8 cellular contexts compared by ENCODE assay signal in genomic region chr6:167013946-167014345, GRCh38.
"Had no signal": no experiment of that assay in that cellular context is flagged by ENCODE, and none has a peak within 500 bp of the region (broad histone marks: within the 10 kb centered on the region; RNA-seq: fewer than 3 reads in every experiment).

No MANE protein-coding gene starts in this region.

- H3K4me1 Mint-ChIP-seq: GM23338, H9 had no signal

- FAIRE-seq: H1, H54, HTR-8/SVneo had no signal

- H3K4me3 Mint-ChIP-seq: GM23338, H9, IgD-negative memory B cell had no signal

- H3K9me3 Mint-ChIP-seq: GM23338, H9, IgD-negative memory B cell had no signal

- DNase-seq: H9, HCEC 1CT, KG1 had no signal

- H3K27me3 Mint-ChIP-seq: IgD-negative memory B cell had no signal

- ATAC-seq: GM23338 had no signal

- H3K27ac Mint-ChIP-seq: GM23338, H9, IgD-negative memory B cell had no signal
